ENCODE assay signal across 9 cellular contexts in genomic region chr10:24503627-24504320, GRCh38.
DNase-seq lines count a peak whose midpoint lies in the region; ATAC-seq and TF ChIP-seq lines count a peak whose summit lies in the region.
"Had no signal": no experiment of that assay in that cellular context is flagged by ENCODE, and none has a peak within 500 bp of the region (broad histone marks: within the 10 kb centered on the region; RNA-seq: fewer than 3 reads in every experiment).

No MANE protein-coding gene starts in this region.

- no peaks in the 10 kb centered on the region for H3K36me3 ChIP-seq in Karpas-422 (ENCODE audit: insufficient read depth, low read length)
- H3K36me3 ChIP-seq in gastroesophageal sphincter: peaks cover 0 to 9% of the 10 kb centered on the region in 2 donors
- H3K36me3 ChIP-seq: BLaER1 had no signal

- H3K27me3 ChIP-seq in Karpas-422 (ENCODE audit: low read length): no peaks in the 10 kb centered on the region
- H3K27me3 ChIP-seq in gastroesophageal sphincter: no peaks in the 10 kb centered on the region
- H3K27me3 ChIP-seq: BLaER1 had no signal

- no peak overlapping the region for H3K27ac ChIP-seq in Karpas-422 (ENCODE audit: low read length)
- H3K27ac ChIP-seq in VCaP: 0 out of 2 replicates have a peak overlapping the region, but pooled peaks have one; percentile 36
- H3K27ac ChIP-seq in gastroesophageal sphincter: peak overlapping the region in 2 of 4 donors; percentile 13 to 31
- H3K27ac ChIP-seq: BLaER1 had no signal

- TF ChIP-seq CTCF in VCaP (conservative IDR thresholded peaks at IDR 0.05) (peak; percentile 88), gastroesophageal sphincter (IDR thresholded peaks at IDR 0.05) (peak in 2 of 4 experiments; percentile 20 to 53)

- H3K9ac ChIP-seq in Karpas-422 (ENCODE audit: low read length): no peak overlapping the region
- H3K9ac ChIP-seq: BLaER1 had no signal

- no peaks in the 10 kb centered on the region for H3K79me2 ChIP-seq in Karpas-422 (ENCODE audit: low read length)

- H4K20me1 ChIP-seq in Karpas-422 (ENCODE audit: insufficient read depth, low read depth, low read length): no peaks in the 10 kb centered on the region
- H4K20me1 ChIP-seq: BLaER1 had no signal

- TF ChIP-seq POLR2A in gastroesophageal sphincter (IDR thresholded peaks at IDR 0.05): no peak

- no peaks in the 10 kb centered on the region for H3K9me2 ChIP-seq in Karpas-422 (replicated peaks; ENCODE audit: insufficient read depth, low read length)

- DNase-seq in DMS79 treated with DMSO at 0.1 percent for 48 hours (lab: John Stamatoyannopoulos, UW): peak; percentile 19
- DNase-seq in DMS79 (lab: John Stamatoyannopoulos, UW): no peak
- DNase-seq in Karpas-422: peak; percentile 79
- DNase-seq in stimulated activated CD4-positive, alpha-beta T cell treated with anti-CD3 and anti-CD28 coated beads, Interleukin-12 subunit alpha, Interleukin-12 subunit beta, amount 100 ng/mL, for 48 hours (ENCODE audit: low read depth in 2 of 3, low spot score in 1 of 3): peak in 2 of 3 donors; percentile 21 to 38

- H3K4me1 ChIP-seq in Karpas-422 (ENCODE audit: low read length): no peaks in the 10 kb centered on the region
- H3K4me1 ChIP-seq in gastroesophageal sphincter: no peaks in the 10 kb centered on the region
- H3K4me1 ChIP-seq: BLaER1 had no signal

- no peak overlapping the region for H2AFZ ChIP-seq in Karpas-422 (ENCODE audit: low read length)

- TF ChIP-seq EP300 in gastroesophageal sphincter (IDR thresholded peaks at IDR 0.05): no peak

- H3K4me2 ChIP-seq in Karpas-422 (ENCODE audit: low read depth, low read length, poor library complexity, severe bottlenecking): no peak overlapping the region
- H3K4me2 ChIP-seq: BLaER1 had no signal

- H3K4me3 ChIP-seq in Karpas-422 (ENCODE audit: low read length) (no peak overlapping the region), gastroesophageal sphincter (no peak overlapping the region)
- H3K4me3 ChIP-seq: BLaER1 had no signal

- peak; percentile 53 for ATAC-seq in GM19397 (IDR thresholded peaks at IDR 0.05; ENCODE audit: unreplicated experiment)
- ATAC-seq in gastroesophageal sphincter: peak; percentile 61
- no peak for ATAC-seq in HG03135 (IDR thresholded peaks at IDR 0.05; ENCODE audit: unreplicated experiment)

- no peaks in the 10 kb centered on the region for H3K9me3 ChIP-seq in Karpas-422 (ENCODE audit: low read length)
- H3K9me3 ChIP-seq in gastroesophageal sphincter: no peaks in the 10 kb centered on the region

- WGBS in gastroesophageal sphincter (ENCODE audit: low coverage in 1 of 2), 2 donors: 51 to 68% methylated on average over 8 to 11 of the region's 11 CpGs
